Comparison of ENCODE assay signal across 8 cellular contexts in the genomic region with DNA sequence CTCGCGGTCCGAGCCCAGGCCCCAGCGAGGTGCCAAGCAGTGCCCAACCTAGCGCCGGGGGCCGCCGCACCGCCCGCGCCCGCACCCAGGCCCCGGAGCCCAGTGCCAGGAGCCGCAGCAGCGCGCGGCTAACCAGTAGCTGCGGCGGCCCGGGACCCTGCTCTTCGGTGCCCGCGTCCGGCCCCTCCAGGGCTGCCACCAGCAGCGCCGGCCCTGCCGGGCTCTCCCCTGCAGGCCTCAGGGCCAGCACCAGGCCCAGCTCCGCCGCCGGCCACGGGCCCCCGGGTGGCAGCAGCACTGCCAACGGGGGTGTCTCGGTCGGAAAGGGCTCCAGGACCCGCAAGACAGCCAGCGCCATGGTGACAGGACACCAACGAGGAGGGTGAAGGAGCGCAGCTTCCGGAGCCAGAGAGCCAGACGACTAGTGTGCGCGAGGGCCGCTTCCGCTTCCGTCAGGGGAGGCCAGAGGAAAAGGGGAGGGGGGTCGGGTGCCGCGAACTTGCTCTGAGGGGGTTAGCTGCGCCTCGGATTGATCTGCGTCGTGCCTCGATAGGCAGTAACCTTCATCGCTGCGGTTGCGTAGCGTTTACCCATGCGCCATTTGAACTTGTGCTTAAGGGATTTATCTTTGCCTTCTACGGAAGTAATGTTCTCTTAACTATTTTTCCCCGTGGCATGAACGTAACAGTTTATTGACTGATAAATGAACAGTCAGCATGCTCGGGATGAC. TPM values are rescaled to one million over a fixed set of nuclear protein-coding genes. Genes with fewer than 3 reads are reported as not detected.
A peak's percentile ranks its signal among the peaks of the same experiment; 100 is the strongest.
DNase-seq lines count a peak whose midpoint lies in the region; ATAC-seq, FAIRE-seq and TF ChIP-seq lines count a peak whose summit lies in the region.

A gene with protein sequence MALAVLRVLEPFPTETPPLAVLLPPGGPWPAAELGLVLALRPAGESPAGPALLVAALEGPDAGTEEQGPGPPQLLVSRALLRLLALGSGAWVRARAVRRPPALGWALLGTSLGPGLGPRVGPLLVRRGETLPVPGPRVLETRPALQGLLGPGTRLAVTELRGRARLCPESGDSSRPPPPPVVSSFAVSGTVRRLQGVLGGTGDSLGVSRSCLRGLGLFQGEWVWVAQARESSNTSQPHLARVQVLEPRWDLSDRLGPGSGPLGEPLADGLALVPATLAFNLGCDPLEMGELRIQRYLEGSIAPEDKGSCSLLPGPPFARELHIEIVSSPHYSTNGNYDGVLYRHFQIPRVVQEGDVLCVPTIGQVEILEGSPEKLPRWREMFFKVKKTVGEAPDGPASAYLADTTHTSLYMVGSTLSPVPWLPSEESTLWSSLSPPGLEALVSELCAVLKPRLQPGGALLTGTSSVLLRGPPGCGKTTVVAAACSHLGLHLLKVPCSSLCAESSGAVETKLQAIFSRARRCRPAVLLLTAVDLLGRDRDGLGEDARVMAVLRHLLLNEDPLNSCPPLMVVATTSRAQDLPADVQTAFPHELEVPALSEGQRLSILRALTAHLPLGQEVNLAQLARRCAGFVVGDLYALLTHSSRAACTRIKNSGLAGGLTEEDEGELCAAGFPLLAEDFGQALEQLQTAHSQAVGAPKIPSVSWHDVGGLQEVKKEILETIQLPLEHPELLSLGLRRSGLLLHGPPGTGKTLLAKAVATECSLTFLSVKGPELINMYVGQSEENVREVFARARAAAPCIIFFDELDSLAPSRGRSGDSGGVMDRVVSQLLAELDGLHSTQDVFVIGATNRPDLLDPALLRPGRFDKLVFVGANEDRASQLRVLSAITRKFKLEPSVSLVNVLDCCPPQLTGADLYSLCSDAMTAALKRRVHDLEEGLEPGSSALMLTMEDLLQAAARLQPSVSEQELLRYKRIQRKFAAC (minus strand): TSS at position 389 of the 730 bp plus-strand sequence. CDS start 31 bp downstream, at position 358.

- FAIRE-seq in GM12892 (lab: Jason Lieb, UNC): peak; percentile 95

- H3K36me3 ChIP-seq in left ventricle myocardium inferior (peaks cover 7% of the 10 kb centered on the region), prostate gland (no peaks in the 10 kb centered on the region), urinary bladder (ENCODE audit: insufficient read depth) (peaks cover under 1% of the 10 kb centered on the region)

- intact Hi-C loops in T-helper 1 cell treated with Interleukin-12 subunit alpha and Interleukin-12 subunit beta and Interleukin-4 antibody, amounts not matched to agents 30 ng/mL and 1 ng/mL, for 36 hours (cut with micrococcal nuclease): loop anchor here (1.0 to 5.0 kb wide), 10 partner anchors 35 to 592 kb away; partner anchors contain the start of genes BICRAL, CNPY3, CUL7 and DNPH1
- intact Hi-C loops in left ventricle myocardium inferior (cut with micrococcal nuclease) (no loop called here), prostate gland (cut with DNase I) (no loop called here)

- ATAC-seq in HG02884 (IDR thresholded peaks at IDR 0.05; ENCODE audit: unreplicated experiment): peak; percentile 70

- no peaks in the 10 kb centered on the region for H3K9me3 ChIP-seq in left ventricle myocardium inferior (replicated peaks)
- H3K9me3 ChIP-seq in prostate gland: no peaks in the 10 kb centered on the region

- DNase-seq in GM12892 (ENCODE audit: insufficient read length) (peak; percentile 96), NCI-H146 treated with DMSO at 0.1 percent for 48 hours (lab: John Stamatoyannopoulos, UW; ENCODE audit: unreplicated experiment) (peak; percentile 94), amniotic epithelial cell (ENCODE audit: low read depth) (peak; percentile 59), left ventricle myocardium inferior (peak; percentile 91), prostate gland (ENCODE audit: low spot score) (peak; percentile 74)

- under 1% methylated on average over 31 of the region's 63 CpGs for WGBS in prostate gland
- under 1% methylated on average over 63 of the region's 63 CpGs for whole genome bisulfite sequencing in urinary bladder

- TF ChIP-seq CTCF in left ventricle myocardium inferior (IDR thresholded peaks at IDR 0.05; ENCODE audit: borderline replicate concordance) (no peak), prostate gland (IDR thresholded peaks at IDR 0.05) (no peak)

- peak within 1 kb of the TSS; percentile 99 for H3K4me3 ChIP-seq in left ventricle myocardium inferior
- peak within 1 kb of the TSS; percentile 84 to 91 for H3K4me3 ChIP-seq in prostate gland
- peak within 1 kb of the TSS; percentile 90 for H3K4me3 ChIP-seq in urinary bladder (ENCODE audit: low read depth, low read length)

- H3K4me1 ChIP-seq in left ventricle myocardium inferior: peaks cover 48% of the 10 kb centered on the region
- peaks cover 4% of the 10 kb centered on the region for H3K4me1 ChIP-seq in prostate gland (replicated peaks)
- H3K4me1 ChIP-seq in urinary bladder (ENCODE audit: insufficient read depth): no peaks in the 10 kb centered on the region

- TF ChIP-seq POLR2A in GM12892 (IDR thresholded peaks at IDR 0.05; ENCODE audit: low read depth, low read length): peak; percentile 97
- TF ChIP-seq POLR2A in prostate gland (IDR thresholded peaks at IDR 0.05): peak; percentile 16

- H3K27me3 ChIP-seq in left ventricle myocardium inferior (ENCODE audit: low read depth) (no peaks in the 10 kb centered on the region), prostate gland (replicated peaks; ENCODE audit: insufficient read depth) (no peaks in the 10 kb centered on the region)

- H3K27ac ChIP-seq in left ventricle myocardium inferior (replicated peaks): peak within 1 kb of the TSS; percentile 95
- H3K27ac ChIP-seq in prostate gland: peak within 1 kb of the TSS; percentile 79 to 91
- peak within 1 kb of the TSS; percentile 83 for H3K27ac ChIP-seq in urinary bladder (ENCODE audit: low read depth)

RNA-seq across cellular contexts. Expression of the gene that starts here (rescaled TPM):
- polyA plus RNA-seq in GM12892 (2012; ENCODE audit: missing spikeins): 12.0 TPM
- 24.0 and 24.2 TPM in 2 replicates for total RNA-seq in T-helper 1 cell treated with Interleukin-12 subunit alpha and Interleukin-12 subunit beta and Interleukin-4 antibody, amounts not matched to agents 30 ng/mL and 1 ng/mL, for 36 hours
- total RNA-seq in left ventricle myocardium inferior: 28.9 TPM
- total RNA-seq in prostate gland: 10 to 100 TPM; 23.9 to 57.9 TPM
- total RNA-seq in urinary bladder: 12.2 TPM
- 18.9 TPM for polyA plus RNA-seq in urinary bladder

Comparison
In these comparisons a context has a peak if more than half of its experiments do, and no peak if none do; other contexts are left out.
1. Peak in every context shown above with its lines: DNase-seq, ATAC-seq, H3K4me3 ChIP-seq and H3K27ac ChIP-seq.